In genomic region chr16:47035436-47035835, GRCh38 we compare ENCODE assay signal across 26 cellular contexts.
"Had no signal": no experiment of that assay in that cellular context is flagged by ENCODE, and none has a peak within 500 bp of the region (broad histone marks: within the 10 kb centered on the region; RNA-seq: fewer than 3 reads in every experiment).

No MANE protein-coding gene starts in this region.

- H2AFZ ChIP-seq: hepatocyte, neural progenitor cell, parathyroid adenoma had no signal

- ATAC-seq: foreskin keratinocyte; gastroesophageal sphincter; heart left ventricle; left cardiac atrium; left lung; naive thymus-derived CD8-positive, alpha-beta T cell; sciatic nerve; stimulated activated effector memory CD8-positive, alpha-beta T cell treated with anti-CD3 and anti-CD28 coated beads, Interleukin-12 subunit alpha, Interleukin-12 subunit beta, amount 100 ng/mL, for 72 hours had no signal

- H3K36me3 Mint-ChIP-seq: naive thymus-derived CD8-positive, alpha-beta T cell; neural progenitor cell; stimulated activated effector memory CD8-positive, alpha-beta T cell treated with anti-CD3 and anti-CD28 coated beads, Interleukin-12 subunit alpha, Interleukin-12 subunit beta, amount 100 ng/mL, for 72 hours had no signal

- H3K4me1 ChIP-seq: foreskin keratinocyte, neural progenitor cell, parathyroid adenoma, prostate gland, thyroid gland had no signal

- H3K9me3 ChIP-seq: esophagus muscularis mucosa, gastroesophageal sphincter, heart left ventricle, left lung, prostate gland, right atrium auricular region, stomach, thyroid gland had no signal

- H3K27me3 ChIP-seq: esophagus muscularis mucosa, gastroesophageal sphincter, heart left ventricle, hepatocyte, right atrium auricular region, stomach, thyroid gland had no signal

- H3K36me3 ChIP-seq: esophagus muscularis mucosa, gastroesophageal sphincter, heart left ventricle, left lung, neural progenitor cell, prostate gland, right atrium auricular region, stomach, thyroid gland had no signal

- H3K27ac Mint-ChIP-seq: neural progenitor cell; stimulated activated effector memory CD8-positive, alpha-beta T cell treated with anti-CD3 and anti-CD28 coated beads, Interleukin-12 subunit alpha, Interleukin-12 subunit beta, amount 100 ng/mL, for 72 hours had no signal

- H3K4me1 Mint-ChIP-seq: stimulated activated effector memory CD8-positive, alpha-beta T cell treated with anti-CD3 and anti-CD28 coated beads, Interleukin-12 subunit alpha, Interleukin-12 subunit beta, amount 100 ng/mL, for 72 hours had no signal

- H3K27ac ChIP-seq: coronary artery, esophagus muscularis mucosa, foreskin keratinocyte, gastroesophageal sphincter, heart left ventricle, hepatocyte, left lung, neural progenitor cell, parathyroid adenoma, prostate gland, right atrium auricular region, stomach, thyroid gland had no signal

- H3K4me2 ChIP-seq: hepatocyte, neural progenitor cell, smooth muscle cell had no signal

- H3K79me2 ChIP-seq: hepatocyte, parathyroid adenoma had no signal

- H3K9me3 Mint-ChIP-seq: naive thymus-derived CD8-positive, alpha-beta T cell; neural progenitor cell; stimulated activated effector memory CD8-positive, alpha-beta T cell treated with anti-CD3 and anti-CD28 coated beads, Interleukin-12 subunit alpha, Interleukin-12 subunit beta, amount 100 ng/mL, for 72 hours had no signal

- H3K9ac ChIP-seq: neural progenitor cell, parathyroid adenoma had no signal

- H3K4me3 Mint-ChIP-seq: stimulated activated effector memory CD8-positive, alpha-beta T cell treated with anti-CD3 and anti-CD28 coated beads, Interleukin-12 subunit alpha, Interleukin-12 subunit beta, amount 100 ng/mL, for 72 hours had no signal

- DNase-seq: dermis blood vessel endothelial cell; effector memory CD4-positive, alpha-beta T cell; foreskin keratinocyte; heart left ventricle; left cardiac atrium; left lung; mesendoderm; midbrain; naive thymus-derived CD8-positive, alpha-beta T cell; stimulated activated CD4-positive, alpha-beta T cell treated with anti-CD3 and anti-CD28 coated beads, Interleukin-2, amount 100 ng/mL, for 24 hours; stimulated activated CD4-positive, alpha-beta T cell treated with anti-CD3 and anti-CD28 coated beads, Interleukin-4, amount 100 ng/mL, for 24 hours; stimulated activated naive CD4-positive, alpha-beta T cell treated with Interleukin-2 at 50 U/mL for 16 hours; stomach; thyroid gland; trophoblast cell had no signal

- H3K4me3 ChIP-seq: coronary artery, esophagus muscularis mucosa, gastroesophageal sphincter, heart left ventricle, hepatocyte, left lung, neural progenitor cell, prostate gland, right atrium auricular region, smooth muscle cell, stomach, thyroid gland had no signal
